8 cellular contexts compared by ENCODE assay signal in genomic region chr14:54565236-54566151, GRCh38.
DNase-seq lines count a peak whose midpoint lies in the region; ATAC-seq and TF ChIP-seq lines count a peak whose summit lies in the region.

No MANE protein-coding gene starts in this region.

- H3K36me3 ChIP-seq in effector memory CD4-positive, alpha-beta T cell (ENCODE audit: control insufficient read depth, insufficient read depth, low read length), result no peaks in the 10 kb centered on the region

- in situ Hi-C loops in GM18951 (cut with MboI; ENCODE audit: low sequenced_read_pairs, unreplicated experiment), result no loop called here

- no peaks in the 10 kb centered on the region for H3K9me3 ChIP-seq in effector memory CD4-positive, alpha-beta T cell (ENCODE audit: control insufficient read depth, low read length)

- H3K4me3 Mint-ChIP-seq in memory B cell, result peak overlapping the region; percentile 88

- no peaks in the 10 kb centered on the region for H3K27me3 Mint-ChIP-seq in memory B cell

- peak overlapping the region; percentile 86 for H3K4me3 ChIP-seq in effector memory CD4-positive, alpha-beta T cell (ENCODE audit: insufficient read depth, low read depth, low read length, poor library complexity, severe bottlenecking)

- H3K36me3 Mint-ChIP-seq in memory B cell, result no peaks in the 10 kb centered on the region

- DNase-seq in Ammon's horn (ENCODE audit: low spot score), result peak; percentile 91
- DNase-seq in NCI-H510A (lab: John Stamatoyannopoulos, UW), result peak; percentile 77
- DNase-seq in activated CD8-positive, alpha-beta memory T cell treated with anti-CD3 and anti-CD28 coated beads for 24 hours, result peak; percentile 88
- peak; percentile 71 to 78 (median 77) for DNase-seq in effector memory CD4-positive, alpha-beta T cell
- DNase-seq in memory B cell (ENCODE audit: low spot score in 2 of 2), result peak; percentile 81 to 87
- peak; percentile 62 for DNase-seq in stimulated activated CD8-positive, alpha-beta memory T cell treated with anti-CD3 and anti-CD28 coated beads, Interleukin-12 subunit alpha, Interleukin-12 subunit beta, amount 100 ng/mL, for 1 hour (ENCODE audit: low read depth)

- no peaks in the 10 kb centered on the region for H3K27me3 ChIP-seq in effector memory CD4-positive, alpha-beta T cell (replicated peaks; ENCODE audit: control insufficient read depth, insufficient read depth, low read length, poor library complexity, severe bottlenecking)

- peak overlapping the region; percentile 87 for H3K27ac ChIP-seq in effector memory CD4-positive, alpha-beta T cell (ENCODE audit: insufficient read depth, low read length, poor library complexity, severe bottlenecking)

- H3K27ac Mint-ChIP-seq in memory B cell, result peak overlapping the region; percentile 98

- ATAC-seq in HG03135 (IDR thresholded peaks at IDR 0.05; ENCODE audit: unreplicated experiment) (peak; percentile 58), memory B cell (ENCODE audit: low read depth) (peak; percentile 65)

- no peaks in the 10 kb centered on the region for H3K9me3 Mint-ChIP-seq in memory B cell

- peaks cover 10% of the 10 kb centered on the region for H3K4me1 ChIP-seq in effector memory CD4-positive, alpha-beta T cell (ENCODE audit: control insufficient read depth, insufficient read depth, low read length, poor library complexity, severe bottlenecking)

- peak; percentile 63 for TF ChIP-seq POLR2A in GM18951 (IDR thresholded peaks at IDR 0.05; ENCODE audit: extremely low read depth, insufficient read depth, insufficient read length)

- H3K4me1 Mint-ChIP-seq in memory B cell, result peaks cover 14% of the 10 kb centered on the region

Comparison
In these comparisons a context has a peak if more than half of its experiments do, and no peak if none do; other contexts are left out.
1. Peak in every context shown above with its lines: DNase-seq, ATAC-seq, H3K4me3 ChIP-seq and H3K27ac ChIP-seq.